ENCODE assay signal across 22 cellular contexts in the genomic region with DNA sequence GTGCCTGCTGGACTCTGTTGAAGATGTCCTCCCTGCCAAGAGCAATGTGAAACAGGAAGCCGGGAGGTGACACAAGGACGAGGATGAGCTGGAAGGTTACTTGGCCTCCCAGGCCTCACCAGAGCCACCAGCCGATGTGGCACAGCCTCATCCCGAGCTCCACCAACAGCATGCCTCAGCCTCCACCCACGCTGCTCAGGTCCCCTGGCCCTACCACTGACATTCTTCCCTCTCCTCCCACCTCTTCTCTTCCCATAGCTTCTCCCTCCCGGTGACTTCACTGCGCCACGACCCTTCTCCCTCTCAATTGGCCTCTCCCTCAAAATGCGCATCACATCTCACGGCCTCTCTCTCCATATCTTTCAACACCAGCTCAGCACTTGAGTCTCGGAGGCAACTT.
"Had no signal": no experiment of that assay in that cellular context is flagged by ENCODE, and none has a peak within 500 bp of the region (broad histone marks: within the 10 kb centered on the region; RNA-seq: fewer than 3 reads in every experiment).

No MANE protein-coding gene starts in this region.

- ATAC-seq: activated T-cell treated with anti-CD3 and anti-CD28 coated beads, Interleukin-2, amount 50 U/mL, for 4 hours; K562; T-helper 17 cell had no signal

- H3K36me3 ChIP-seq: brain microvascular endothelial cell, Peyer's patch had no signal

- H3K27me3 ChIP-seq: brain microvascular endothelial cell, Peyer's patch had no signal

- DNase-seq: activated B cell treated with CpG ODN at 0.5 μM for 24 hours; activated CD4-positive, alpha-beta T cell treated with anti-CD3 and anti-CD28 coated beads for 1 hour; activated CD4-positive, alpha-beta T cell treated with anti-CD3 and anti-CD28 coated beads, Interleukin-2, amount 10 ng/mL, durations not matched to agents 24 days and 14 days; activated CD4-positive, alpha-beta T cell treated with anti-CD3 and anti-CD28 coated beads, Interleukin-2, amount 50 U/mL, for 48 hours; activated CD8-positive, alpha-beta memory T cell treated with anti-CD3 and anti-CD28 coated beads for 24 hours; activated effector memory CD4-positive, alpha-beta T cell treated with anti-CD3 and anti-CD28 coated beads, Interleukin-2, amount 50 U/mL, for 16 hours; activated naive CD4-positive, alpha-beta T cell treated with Interleukin-2 at 50 U/mL for 16 hours; activated T-cell treated with anti-CD3 and anti-CD28 coated beads, Interleukin-2, amount 50 U/mL, for 4 hours; brain microvascular endothelial cell; caudate nucleus; Karpas-422; MM.1S; NCI-H1105; NCI-H1436 treated with DMSO at 0.1 percent for 48 hours; NCI-H187; NCI-H2081; NCI-H510A treated with DMSO at 0.1 percent for 48 hours; Peyer's patch; SHP77 treated with DMSO at 0.1 percent for 48 hours; T-helper 17 cell; T-helper 9 cell had no signal

- H3K4me3 ChIP-seq: K562, Peyer's patch had no signal
